ENCODE assay signal across 8 cellular contexts in the genomic region with DNA sequence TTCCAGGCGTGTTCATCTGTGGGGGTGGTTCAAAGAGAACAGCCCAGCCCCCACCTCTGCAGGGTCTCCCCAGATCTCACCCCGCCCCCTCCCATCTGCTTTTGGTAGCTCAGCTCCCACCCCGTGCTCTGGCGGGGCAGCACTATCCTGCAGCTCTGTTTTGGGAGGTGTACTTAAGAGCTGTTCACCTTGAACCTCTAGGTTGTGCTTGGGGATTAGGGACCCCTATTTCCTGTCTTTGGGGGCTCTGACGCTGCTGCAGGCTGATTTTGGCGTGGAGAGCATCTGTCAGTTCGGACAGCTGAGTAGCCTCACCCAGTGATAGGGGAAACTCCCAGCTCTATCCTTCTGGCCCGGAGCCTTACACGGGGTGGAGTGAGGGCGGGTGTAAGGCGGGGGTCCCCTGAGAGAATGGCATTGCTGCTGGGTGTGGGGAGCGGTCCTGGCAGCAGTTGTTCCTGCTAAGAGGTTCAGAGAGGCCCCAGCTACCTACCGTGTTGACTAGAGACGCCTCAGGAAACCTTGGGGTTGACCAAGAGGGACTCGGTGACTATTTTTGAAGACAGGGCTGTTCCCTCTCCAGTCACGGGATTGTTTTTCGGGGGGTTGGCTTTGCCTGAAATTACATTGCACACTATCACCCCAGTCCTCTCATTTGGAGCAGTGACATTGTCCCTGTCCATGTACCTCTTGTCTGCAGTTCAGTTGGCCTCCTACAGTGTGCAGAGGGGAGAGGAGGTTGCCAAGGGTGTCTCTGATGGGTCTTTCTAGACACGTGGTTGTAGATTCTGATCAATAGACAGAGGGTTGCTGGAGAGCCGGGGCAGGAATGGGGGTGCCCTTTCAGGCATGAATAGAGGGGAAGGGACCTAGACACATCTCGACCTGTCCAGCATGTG. TPM values are rescaled to one million over a fixed set of nuclear protein-coding genes. Genes with fewer than 3 reads are reported as not detected.
DNase-seq lines count a peak whose midpoint lies in the region; ATAC-seq and TF ChIP-seq lines count a peak whose summit lies in the region.

No MANE protein-coding gene starts in this region.

- CTCF ChIA-PET in BJ (lab: Yijun Ruan, JAX) (interaction anchor here (0.9 to 7.1 kb wide), 7 partner anchors 12 to 82 kb away, joined by 3 to 42 read pairs (median 6); partner anchors contain the start of gene RHOF), HEK293T (lab: Yijun Ruan, JAX) (interaction anchor here (1.0 to 2.6 kb wide), 5 partner anchors 16 to 85 kb away, joined by 3 to 9 read pairs (median 4); partner anchors contain the start of gene RHOF)

- no peak overlapping the region for H3K27ac ChIP-seq in iPS-18a (ENCODE audit: low read length)

- DNase-seq in BJ (ENCODE audit: low read depth) (no peak), HEK293T (ENCODE audit: extremely low spot score) (no peak)
- DNase-seq in activated naive CD8-positive, alpha-beta T cell treated with anti-CD3 and anti-CD28 coated beads, Interleukin-2, amount 10 ng/mL, durations not matched to agents 7 days and 5 days, result peak; percentile 36
- no peak for DNase-seq in stimulated activated naive B cell treated with anti-CD40 and anti-IgM and Interleukin-4, amounts not matched to agents 10 μg/mL and 1 μg/mL and 100 μg/mL, for 72 hours

- H3K4me3 ChIP-seq in BJ (ENCODE audit: low read depth, low read length), result peak overlapping the region; percentile 100
- peak overlapping the region; percentile 70 for H3K4me3 ChIP-seq in iPS-18a (ENCODE audit: low read length)

- ATAC-seq in HG03342 (IDR thresholded peaks at IDR 0.05; ENCODE audit: unreplicated experiment) (peak; percentile 5), HG02852 (IDR thresholded peaks at IDR 0.05; ENCODE audit: unreplicated experiment) (no peak), HG03565 (IDR thresholded peaks at IDR 0.05; ENCODE audit: unreplicated experiment) (no peak)
- ATAC-seq in activated naive CD8-positive, alpha-beta T cell treated with anti-CD3 and anti-CD28 coated beads, Interleukin-2, amount 10 ng/mL, durations not matched to agents 7 days and 5 days (ENCODE audit: low read depth), result no peak
- ATAC-seq in stimulated activated naive B cell treated with anti-CD40 and anti-IgM and Interleukin-4, amounts not matched to agents 10 μg/mL and 1 μg/mL and 100 μg/mL, for 72 hours (replicated peaks), result peak; percentile 3 to 4

- H3K9me3 Mint-ChIP-seq in activated naive CD8-positive, alpha-beta T cell treated with anti-CD3 and anti-CD28 coated beads, Interleukin-2, amount 10 ng/mL, durations not matched to agents 7 days and 5 days, result no peaks in the 10 kb centered on the region
- H3K9me3 Mint-ChIP-seq in stimulated activated naive B cell treated with anti-CD40 and anti-IgM and Interleukin-4, amounts not matched to agents 10 μg/mL and 1 μg/mL and 100 μg/mL, for 72 hours, result no peaks in the 10 kb centered on the region

- peaks cover 2% of the 10 kb centered on the region for H3K27me3 Mint-ChIP-seq in activated naive CD8-positive, alpha-beta T cell treated with anti-CD3 and anti-CD28 coated beads, Interleukin-2, amount 10 ng/mL, durations not matched to agents 7 days and 5 days
- H3K27me3 Mint-ChIP-seq in stimulated activated naive B cell treated with anti-CD40 and anti-IgM and Interleukin-4, amounts not matched to agents 10 μg/mL and 1 μg/mL and 100 μg/mL, for 72 hours, result no peaks in the 10 kb centered on the region

- no peaks in the 10 kb centered on the region for H3K9me3 ChIP-seq in iPS-18a (ENCODE audit: control insufficient read depth, low read depth, low read length)

- H3K9ac ChIP-seq in iPS-18a (ENCODE audit: low read length), result peak overlapping the region; percentile 43

- H3K36me3 ChIP-seq in BJ (ENCODE audit: control insufficient read depth, insufficient read depth, low read length) (no peaks in the 10 kb centered on the region; the same call in 1 of the 2 replicates), iPS-18a (ENCODE audit: control insufficient read depth, low read depth, low read length) (no peaks in the 10 kb centered on the region)

- TF ChIP-seq CTCF in BJ (IDR thresholded peaks at IDR 0.05; ENCODE audit: insufficient read depth, low read depth, low read length), result no peak

- peak overlapping the region; percentile 89 for H3K4me3 Mint-ChIP-seq in activated naive CD8-positive, alpha-beta T cell treated with anti-CD3 and anti-CD28 coated beads, Interleukin-2, amount 10 ng/mL, durations not matched to agents 7 days and 5 days
- peak overlapping the region; percentile 96 to 99 for H3K4me3 Mint-ChIP-seq in stimulated activated naive B cell treated with anti-CD40 and anti-IgM and Interleukin-4, amounts not matched to agents 10 μg/mL and 1 μg/mL and 100 μg/mL, for 72 hours

- H3K27me3 ChIP-seq in BJ (ENCODE audit: control insufficient read depth, insufficient read depth, low read length) (no peaks in the 10 kb centered on the region), iPS-18a (ENCODE audit: control insufficient read depth, insufficient read depth, low read length) (no peaks in the 10 kb centered on the region)

- peak overlapping the region; percentile 82 for H3K27ac Mint-ChIP-seq in activated naive CD8-positive, alpha-beta T cell treated with anti-CD3 and anti-CD28 coated beads, Interleukin-2, amount 10 ng/mL, durations not matched to agents 7 days and 5 days
- H3K27ac Mint-ChIP-seq in stimulated activated naive B cell treated with anti-CD40 and anti-IgM and Interleukin-4, amounts not matched to agents 10 μg/mL and 1 μg/mL and 100 μg/mL, for 72 hours, result peak overlapping the region; percentile 76

- peaks cover 8% of the 10 kb centered on the region for H3K36me3 Mint-ChIP-seq in activated naive CD8-positive, alpha-beta T cell treated with anti-CD3 and anti-CD28 coated beads, Interleukin-2, amount 10 ng/mL, durations not matched to agents 7 days and 5 days
- H3K36me3 Mint-ChIP-seq in stimulated activated naive B cell treated with anti-CD40 and anti-IgM and Interleukin-4, amounts not matched to agents 10 μg/mL and 1 μg/mL and 100 μg/mL, for 72 hours, result peaks cover 6 to 13% of the 10 kb centered on the region in 2 donors

- POLR2A ChIA-PET in BJ (lab: Charles Lee), result interaction anchor here (0.6 to 0.7 kb wide), 2 partner anchors 90 to 409 kb away, joined by 3 read pairs; no protein-coding TSS in a partner anchor
- POLR2A ChIA-PET in activated naive CD8-positive, alpha-beta T cell treated with anti-CD3 and anti-CD28 coated beads, Interleukin-2, amount 10 ng/mL, durations not matched to agents 7 days and 5 days (lab: Charles Lee), result interaction anchor here (0.5 to 3.5 kb wide), 15 partner anchors 14 to 487 kb away, joined by 3 to 21 read pairs (median 6); partner anchors contain the start of gene RHOF
- POLR2A ChIA-PET in HEK293T (lab: Yijun Ruan, JAX), result interaction anchor here (0.9 to 2.4 kb wide), 7 partner anchors 10 to 90 kb away, joined by 3 to 11 read pairs (median 7); no protein-coding TSS in a partner anchor

- peaks cover 31% of the 10 kb centered on the region for H3K4me1 Mint-ChIP-seq in activated naive CD8-positive, alpha-beta T cell treated with anti-CD3 and anti-CD28 coated beads, Interleukin-2, amount 10 ng/mL, durations not matched to agents 7 days and 5 days
- peaks cover 17 to 40% of the 10 kb centered on the region in 2 donors for H3K4me1 Mint-ChIP-seq in stimulated activated naive B cell treated with anti-CD40 and anti-IgM and Interleukin-4, amounts not matched to agents 10 μg/mL and 1 μg/mL and 100 μg/mL, for 72 hours

- peaks cover 6% of the 10 kb centered on the region for H3K4me1 ChIP-seq in iPS-18a (ENCODE audit: control insufficient read depth, low read depth, low read length)

TF ChIP-seq in HEK293T, 16 proteins besides CTCF, POLR2A, EP300 and RAD21:
- TF ChIP-seq ELF4 (IDR thresholded peaks at IDR 0.05) (no peak), HDGF (IDR thresholded peaks at IDR 0.05; ENCODE audit: borderline replicate concordance) (no peak), L3MBTL2 (conservative IDR thresholded peaks at IDR 0.05) (no peak), ARNT (IDR thresholded peaks at IDR 0.05) (no peak), FOXK2 (IDR thresholded peaks at IDR 0.05) (no peak), FOXM1 (IDR thresholded peaks at IDR 0.05; ENCODE audit: borderline replicate concordance) (no peak), SUZ12 (IDR thresholded peaks at IDR 0.05) (no peak), TARDBP (IDR thresholded peaks at IDR 0.05) (no peak), BHLHE40 (IDR thresholded peaks at IDR 0.05; ENCODE audit: borderline replicate concordance) (no peak), FOXA1 (IDR thresholded peaks at IDR 0.05) (no peak), LEF1 (IDR thresholded peaks at IDR 0.05; ENCODE audit: borderline replicate concordance) (no peak), ZNF384 (IDR thresholded peaks at IDR 0.05) (no peak)
- TF ChIP-seq, protein P1, sequence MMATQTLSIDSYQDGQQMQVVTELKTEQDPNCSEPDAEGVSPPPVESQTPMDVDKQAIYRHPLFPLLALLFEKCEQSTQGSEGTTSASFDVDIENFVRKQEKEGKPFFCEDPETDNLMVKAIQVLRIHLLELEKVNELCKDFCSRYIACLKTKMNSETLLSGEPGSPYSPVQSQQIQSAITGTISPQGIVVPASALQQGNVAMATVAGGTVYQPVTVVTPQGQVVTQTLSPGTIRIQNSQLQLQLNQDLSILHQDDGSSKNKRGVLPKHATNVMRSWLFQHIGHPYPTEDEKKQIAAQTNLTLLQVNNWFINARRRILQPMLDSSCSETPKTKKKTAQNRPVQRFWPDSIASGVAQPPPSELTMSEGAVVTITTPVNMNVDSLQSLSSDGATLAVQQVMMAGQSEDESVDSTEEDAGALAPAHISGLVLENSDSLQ (IDR thresholded peaks at IDR 0.05), result no peak

RNA-seq across cellular contexts. Expression of gene TMEM120B, which starts 1.0 kb away (rescaled TPM):
- polyA plus RNA-seq in BJ (2011; rRNA removed), result 7.3 and 11.4 TPM in 2 replicates
- 12.1 and 14.9 TPM in 2 replicates for polyA minus RNA-seq in BJ (2011; rRNA and poly(A)+ RNA removed)
- total RNA-seq in activated naive CD8-positive, alpha-beta T cell treated with anti-CD3 and anti-CD28 coated beads, Interleukin-2, amount 10 ng/mL, durations not matched to agents 7 days and 5 days, result 1 to 10 TPM; 9.8 to 9.9 TPM

RNA-seq across cellular contexts. Expression of gene MORN3, which starts 44.1 kb away (rescaled TPM):
- polyA plus RNA-seq in BJ (2011; rRNA removed), result 0.28 and 0.39 TPM in 2 replicates
- polyA minus RNA-seq in BJ (2011; rRNA and poly(A)+ RNA removed), result 0.33 TPM in 1 of 2 replicates, not detected in the other
- 1 to 10 TPM; 5.2 to 6.2 TPM for total RNA-seq in activated naive CD8-positive, alpha-beta T cell treated with anti-CD3 and anti-CD28 coated beads, Interleukin-2, amount 10 ng/mL, durations not matched to agents 7 days and 5 days

Comparison
In these comparisons a context has a peak if more than half of its experiments do, and no peak if none do; other contexts are left out.
1. ATAC-seq: peak in HG03342 (single experiment) and stimulated activated naive B cell treated with anti-CD40 and anti-IgM and Interleukin-4, amounts not matched to agents 10 μg/mL and 1 μg/mL and 100 μg/mL, for 72 hours (2 of 2); none in activated naive CD8-positive, alpha-beta T cell treated with anti-CD3 and anti-CD28 coated beads, Interleukin-2, amount 10 ng/mL, durations not matched to agents 7 days and 5 days (single experiment), HG02852 (single experiment) and HG03565 (single experiment).